In the genomic region with DNA sequence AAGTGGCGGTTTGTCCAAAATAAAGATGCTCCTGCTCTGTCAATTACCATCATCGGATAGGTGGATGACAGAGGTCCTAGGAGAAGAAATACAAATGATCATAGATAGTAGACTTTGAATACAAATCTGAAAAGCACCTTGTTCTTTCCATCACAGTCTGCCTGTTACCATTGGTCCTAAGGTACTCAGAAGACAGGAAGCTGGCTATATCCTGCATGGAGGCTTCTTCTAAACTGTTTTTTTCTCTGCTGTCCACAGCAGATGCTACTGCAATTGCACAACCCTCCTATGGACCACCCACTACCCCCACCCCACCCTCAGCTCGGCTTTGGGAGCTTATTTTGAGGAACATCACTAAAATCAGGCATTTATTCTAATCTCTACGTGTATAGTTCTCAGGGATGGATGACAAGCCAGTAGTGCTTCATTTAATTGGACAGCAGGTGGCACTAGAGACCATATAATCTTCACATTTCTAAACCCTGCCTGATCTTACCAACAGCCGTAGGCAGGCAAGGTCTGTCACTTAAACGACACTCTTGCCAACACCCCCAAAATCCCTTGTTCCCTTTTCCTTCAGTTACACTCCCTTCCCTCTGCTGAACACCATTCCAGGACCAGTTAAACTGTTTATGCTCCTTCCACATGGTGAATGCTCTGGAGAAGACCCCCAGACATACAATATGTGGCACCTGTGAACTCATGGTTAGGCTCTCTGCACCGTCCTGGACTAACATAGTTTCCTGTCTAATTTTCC, we compare ENCODE assay signal across 9 cellular contexts. TPM values are rescaled to one million over a fixed set of nuclear protein-coding genes. Genes with fewer than 3 reads are reported as not detected.
DNase-seq lines count a peak whose midpoint lies in the region; ATAC-seq and TF ChIP-seq lines count a peak whose summit lies in the region.
"Had no signal": no experiment of that assay in that cellular context is flagged by ENCODE, and none has a peak within 500 bp of the region (broad histone marks: within the 10 kb centered on the region; RNA-seq: fewer than 3 reads in every experiment).

No MANE protein-coding gene starts in this region.

- DNase-seq in NCI-H146 treated with DMSO at 0.1 percent for 48 hours (lab: John Stamatoyannopoulos, UW; ENCODE audit: unreplicated experiment) (peak; percentile 67), T follicular helper cell (ENCODE audit: low read depth) (peak; percentile 12), MCF 10A (ENCODE audit: unreplicated experiment) (peak; percentile 84), inferior parietal cortex (ENCODE audit: extremely low spot score) (peak; percentile 94)
- DNase-seq in stimulated activated CD4-positive, alpha-beta T cell treated with anti-CD3 and anti-CD28 coated beads, Interleukin-2, amount 100 ng/mL, for 48 hours = peak; percentile 19 to 20

- H3K27ac Mint-ChIP-seq in MCF 10A (ENCODE audit: low read depth, unreplicated experiment) = peak overlapping the region; percentile 21
- H3K27ac Mint-ChIP-seq: T-helper 1 cell treated with Interleukin-12 subunit alpha and Interleukin-12 subunit beta and Interleukin-4 antibody, amounts not matched to agents 30 μg/mL and 1 μg/mL, for 36 hours had no signal

- no TSS peak for BruUV-seq in MCF 10A (replicated peaks; lab: Mats Ljungman, UMichigan)

- no peaks in the 10 kb centered on the region for H3K9me3 Mint-ChIP-seq in MCF 10A (ENCODE audit: unreplicated experiment)
- H3K9me3 Mint-ChIP-seq: T-helper 1 cell treated with Interleukin-12 subunit alpha and Interleukin-12 subunit beta and Interleukin-4 antibody, amounts not matched to agents 30 μg/mL and 1 μg/mL, for 36 hours had no signal

- no peaks in the 10 kb centered on the region for H3K36me3 Mint-ChIP-seq in MCF 10A (ENCODE audit: insufficient read depth, unreplicated experiment)

- POLR2A ChIA-PET in MCF 10A (lab: Yijun Ruan, JAX) = interaction anchor here (0.6 to 2.1 kb wide), 6 partner anchors 24 to 133 kb away, joined by 3 to 17 read pairs (median 5); a partner anchor contains a TSS

- CTCF ChIA-PET in MCF 10A (lab: Yijun Ruan, JAX) = interaction anchor here (0.6 to 15.5 kb wide), 32 partner anchors 10 to 1511 kb away, joined by 3 to 428 read pairs (median 4); a partner anchor contains a TSS

- no peak overlapping the region for H3K4me3 Mint-ChIP-seq in MCF 10A (ENCODE audit: unreplicated experiment)
- H3K4me3 Mint-ChIP-seq: T-helper 1 cell treated with Interleukin-12 subunit alpha and Interleukin-12 subunit beta and Interleukin-4 antibody, amounts not matched to agents 30 μg/mL and 1 μg/mL, for 36 hours had no signal

- H3K27ac ChIP-seq in C4-2B = no peak overlapping the region

- H3K27me3 Mint-ChIP-seq in MCF 10A (ENCODE audit: insufficient read depth, unreplicated experiment) = no peaks in the 10 kb centered on the region

- intact Hi-C loops in MCF 10A (cut with micrococcal nuclease) = loop anchor here (1.0 to 10.0 kb wide), 6 partner anchors 61 to 1069 kb away; no protein-coding TSS in a partner anchor

- peaks cover 27% of the 10 kb centered on the region for H3K4me1 Mint-ChIP-seq in MCF 10A (ENCODE audit: insufficient read depth, unreplicated experiment)

- TF ChIP-seq CTCF in C4-2B (conservative IDR thresholded peaks at IDR 0.05) (peak; percentile 85), MCF 10A (IDR thresholded peaks at IDR 0.05; ENCODE audit: unreplicated experiment) (peak; percentile 76)

- ATAC-seq in GM18861 (IDR thresholded peaks at IDR 0.05; ENCODE audit: unreplicated experiment) (peak; percentile 99), HG02970 (IDR thresholded peaks at IDR 0.05; ENCODE audit: low FRiP score, unreplicated experiment) (peak; percentile 94)

RNA-seq across cellular contexts. Expression of a gene that starts 6.6 kb away (rescaled TPM):
- total RNA-seq in MCF 10A (2022) = 68.3 and 79.4 TPM in 2 replicates

RNA-seq across cellular contexts. Expression of a gene that starts 41.0 kb away (rescaled TPM):
- not detected in 2 replicates for total RNA-seq in MCF 10A (2022)

RNA-seq across cellular contexts. Expression of a gene that starts 44.3 kb away (rescaled TPM):
- 0.93 TPM in 1 of 2 replicates, not detected in the other for total RNA-seq in MCF 10A (2022)

RNA-seq across cellular contexts. Expression of a gene that starts 52.5 kb away (rescaled TPM):
- not detected in 2 replicates for total RNA-seq in MCF 10A (2022)

RNA-seq across cellular contexts. Expression of a gene that starts 55.8 kb away (rescaled TPM):
- 124 and 189 TPM in 2 replicates for total RNA-seq in MCF 10A (2022)

Comparison
In these comparisons a context has a peak if more than half of its experiments do, and no peak if none do; other contexts are left out.
1. DNase-seq: peak in every context shown above with its lines; median percentile 94 in inferior parietal cortex; 84 in MCF 10A; 67 in NCI-H146 treated with DMSO at 0.1 percent for 48 hours; 20 in stimulated activated CD4-positive, alpha-beta T cell treated with anti-CD3 and anti-CD28 coated beads, Interleukin-2, amount 100 ng/mL, for 48 hours; 12 in T follicular helper cell.